In the genomic region with DNA sequence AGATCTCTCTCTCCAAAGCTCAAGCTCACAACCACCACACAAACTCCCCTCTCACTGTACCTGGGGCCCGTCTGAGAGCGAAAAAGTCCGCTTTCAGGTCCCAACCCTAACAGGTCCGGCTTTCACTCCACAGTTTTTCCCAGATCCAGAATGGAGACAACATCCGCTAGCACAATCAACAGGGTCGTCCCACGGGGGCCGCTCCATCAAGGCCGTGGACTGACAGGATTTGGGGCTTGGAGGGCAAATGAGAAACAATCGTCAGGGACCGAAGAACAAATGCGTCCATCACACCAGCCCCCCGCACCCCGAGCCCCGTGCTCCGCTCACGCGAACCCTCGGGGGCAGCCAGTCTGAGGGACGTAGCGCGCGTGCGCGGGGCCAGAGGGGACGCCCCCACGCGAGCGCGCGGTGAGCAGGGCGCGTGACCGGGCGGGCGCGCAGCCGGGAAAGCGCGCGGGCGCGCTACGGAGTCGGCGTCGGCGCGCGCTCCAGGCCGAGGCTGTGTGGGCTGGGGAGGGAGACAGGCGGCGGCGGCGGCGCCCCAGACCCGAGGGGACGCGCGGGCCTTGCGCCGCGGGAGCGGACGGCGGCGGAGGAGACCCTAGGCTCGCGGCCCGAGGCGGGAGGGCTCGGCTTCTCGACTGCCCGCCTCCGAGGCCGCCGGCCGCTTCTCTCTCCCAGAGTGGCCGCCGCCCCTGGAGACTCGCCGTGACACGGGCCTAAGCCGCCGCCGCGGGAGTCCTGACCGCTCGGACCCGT, we compare ENCODE assay signal across 8 cellular contexts. TPM values are rescaled to one million over a fixed set of nuclear protein-coding genes. Genes with fewer than 3 reads are reported as not detected.
DNase-seq lines count a peak whose midpoint lies in the region; ATAC-seq and TF ChIP-seq lines count a peak whose summit lies in the region.

A gene (plus strand): TSS at position 470 of the 762 bp plus-strand sequence. CDS start 606 bp downstream, outside the sequence.

- TF ChIP-seq CTCF in HFF-Myc (IDR thresholded peaks at IDR 0.05; ENCODE audit: low read depth, low read length, missing control alignments) = no peak
- TF ChIP-seq CTCF in adrenal gland (IDR thresholded peaks at IDR 0.05) = no peak
- TF ChIP-seq CTCF in heart right ventricle (IDR thresholded peaks at IDR 0.05) = no peak
- TF ChIP-seq CTCF in progenitor cell of endocrine pancreas (IDR thresholded peaks at IDR 0.05; ENCODE audit: unreplicated experiment) = no peak
- peak in 2 of 6 experiments; percentile 10 to 47 for TF ChIP-seq CTCF in upper lobe of left lung (IDR thresholded peaks at IDR 0.05)

- no peaks in the 10 kb centered on the region for H3K36me3 Mint-ChIP-seq in progenitor cell of endocrine pancreas (ENCODE audit: insufficient read depth)

- H3K27ac Mint-ChIP-seq in progenitor cell of endocrine pancreas = peak within 1 kb of the TSS; percentile 94

- peak within 1 kb of the TSS; percentile 96 for H3K4me3 Mint-ChIP-seq in progenitor cell of endocrine pancreas (ENCODE audit: low read depth)

- peaks cover 21% of the 10 kb centered on the region for H3K4me1 Mint-ChIP-seq in progenitor cell of endocrine pancreas (ENCODE audit: low read depth)

- H3K9me3 ChIP-seq in adrenal gland (replicated peaks in 1 of 3) (no peaks in the 10 kb centered on the region), heart right ventricle (no peaks in the 10 kb centered on the region), upper lobe of left lung (no peaks in the 10 kb centered on the region)

- intact Hi-C loops in T-helper 1 cell treated with Interleukin-12 subunit alpha and Interleukin-12 subunit beta and Interleukin-4 antibody, amounts not matched to agents 30 ng/mL and 1 ng/mL, for 36 hours (cut with micrococcal nuclease) = loop anchor here (1.0 to 5.0 kb wide), 8 partner anchors 16 to 570 kb away; a partner anchor contains a TSS
- intact Hi-C loops in adrenal gland (cut with DNase I) = loop anchor here in 1 of 2 donors (5.0 kb wide), 1 partner anchor 50 kb away; a partner anchor contains a TSS
- intact Hi-C loops in heart right ventricle (cut with DNase I) = loop anchor here in 8 of 10 donors (1.0 to 5.0 kb wide), 9 partner anchors 45 to 156 kb away; a partner anchor contains a TSS

- no peaks in the 10 kb centered on the region for H3K27me3 Mint-ChIP-seq in progenitor cell of endocrine pancreas

- H3K27me3 ChIP-seq in adrenal gland = no peaks in the 10 kb centered on the region
- no peaks in the 10 kb centered on the region for H3K27me3 ChIP-seq in heart right ventricle
- no peaks in the 10 kb centered on the region for H3K27me3 ChIP-seq in upper lobe of left lung

- ATAC-seq in heart right ventricle (peak; percentile 95 to 99 (median 96)), upper lobe of left lung (ENCODE audit: low FRiP score in 2 of 2) (peak; percentile 96 to 99)

- no peaks in the 10 kb centered on the region for H3K9me3 Mint-ChIP-seq in progenitor cell of endocrine pancreas (ENCODE audit: low read depth)

- peaks cover 20 to 38% of the 10 kb centered on the region in 2 donors for H3K4me1 ChIP-seq in adrenal gland (replicated peaks in 1 of 2)
- H3K4me1 ChIP-seq in heart right ventricle = peaks cover 0 to 47% (median 31%) of the 10 kb centered on the region in 9 donors
- peaks cover 0 to 33% (median 17%) of the 10 kb centered on the region in 4 donors for H3K4me1 ChIP-seq in upper lobe of left lung

- WGBS in adrenal gland, 4 donors = 0 to 3% (median 1%) methylated on average over 7 to 90 of the region's 90 CpGs
- 1% methylated on average over 76 to 90 of the region's 90 CpGs for WGBS in heart right ventricle, 2 donors
- WGBS in upper lobe of left lung, 2 donors = 1 to 2% methylated on average over 6 to 43 of the region's 90 CpGs

- no peak for DNase-seq in HFF-Myc (ENCODE audit: extremely low read depth, low read depth)
- peak; percentile 88 for DNase-seq in NAMALWA (ENCODE audit: low spot score)
- peak; percentile 75 to 87 (median 81) for DNase-seq in adrenal gland
- DNase-seq in heart right ventricle = peak; percentile 83 to 89
- DNase-seq in progenitor cell of endocrine pancreas (ENCODE audit: low spot score, unreplicated experiment) = peak; percentile 71
- DNase-seq in upper lobe of left lung = peak; percentile 85 to 98

- H3K4me3 ChIP-seq in HFF-Myc (replicated peaks; ENCODE audit: low read depth, low read length) = peak within 1 kb of the TSS; percentile 84
- peak within 1 kb of the TSS; percentile 52 to 99 (median 68) for H3K4me3 ChIP-seq in adrenal gland
- peak within 1 kb of the TSS; percentile 69 to 95 (median 86) for H3K4me3 ChIP-seq in heart right ventricle
- H3K4me3 ChIP-seq in upper lobe of left lung = peak within 1 kb of the TSS; percentile 75 to 94 (median 90)

- no peak for TF ChIP-seq EP300 in upper lobe of left lung (IDR thresholded peaks at IDR 0.05)

- TF ChIP-seq POLR2A in GM10847 (IDR thresholded peaks at IDR 0.05; ENCODE audit: extremely low read depth, insufficient read length) = peak; percentile 72
- peak; percentile 90 to 98 for TF ChIP-seq POLR2A in adrenal gland (IDR thresholded peaks at IDR 0.05)
- peak; percentile 39 to 98 (median 97) for TF ChIP-seq POLR2A in upper lobe of left lung (IDR thresholded peaks at IDR 0.05)

- H3K27ac ChIP-seq in adrenal gland (peak within 1 kb of the TSS; percentile 24 to 98 (median 95)), heart right ventricle (peak within 1 kb of the TSS; percentile 89 to 99 (median 97)), upper lobe of left lung (peak within 1 kb of the TSS; percentile 97 to 100 (median 98))

- H3K36me3 ChIP-seq in adrenal gland (replicated peaks in 1 of 2) (no peaks in the 10 kb centered on the region), heart right ventricle (no peaks in the 10 kb centered on the region), upper lobe of left lung (no peaks in the 10 kb centered on the region)

RNA-seq across cellular contexts. Expression of the gene that starts here (rescaled TPM):
- total RNA-seq in T-helper 1 cell treated with Interleukin-12 subunit alpha and Interleukin-12 subunit beta and Interleukin-4 antibody, amounts not matched to agents 30 ng/mL and 1 ng/mL, for 36 hours = 30.1 and 31.2 TPM in 2 replicates
- total RNA-seq in adrenal gland (10 to 100 TPM; 21.5 to 75.4 (median 31.9) TPM), heart right ventricle (10 to 100 TPM; 30.4 to 63.6 (median 44.2) TPM), progenitor cell of endocrine pancreas (29.8 and 29.9 TPM in 2 replicates), upper lobe of left lung (100 to 1,000 TPM in 1 of 6 donors, 10 to 100 TPM in 5; 38.7 to 103 (median 58.1) TPM)
- polyA plus RNA-seq in adrenal gland (10 to 100 TPM in 2 of 3 donors, 1 to 10 TPM in 1; 6.7 to 32.2 (median 10.2) TPM), heart right ventricle (10 to 100 TPM; 11.3 to 14.8 TPM)
